In genomic region chr3:10160346-10160745, GRCh38 we compare ENCODE assay signal across 1 cellular context.
TF ChIP-seq lines count a peak whose summit lies in the region.

No MANE protein-coding gene starts in this region.

TF ChIP-seq in HEK293, 187 proteins besides CTCF, POLR2A, EP300 and RAD21 (continued from another document):
- TF ChIP-seq WT1 (tag by site-specific recombination; IDR thresholded peaks at IDR 0.05) (no peak), ZNF843 (tag by site-specific recombination; IDR thresholded peaks at IDR 0.05) (no peak), IKZF3 (tag by site-specific recombination; IDR thresholded peaks at IDR 0.05) (0 out of 2 replicates have a peak, but pooled peaks have one; percentile 28), ZNF629 (tag by site-specific recombination; IDR thresholded peaks at IDR 0.05) (peak; percentile 45; the same call in 1 of the 2 replicates), KLF8 (tag by site-specific recombination; IDR thresholded peaks at IDR 0.05) (no peak), ZNF324 (tag by site-specific recombination; IDR thresholded peaks at IDR 0.05) (no peak), ZNF830 (tag by site-specific recombination; IDR thresholded peaks at IDR 0.05; ENCODE audit: low read depth) (no peak), MEIS1 (CRISPR knock-in tag; IDR thresholded peaks at IDR 0.05; ENCODE audit: borderline replicate concordance) (no peak), ZNF776 (tag by site-specific recombination; IDR thresholded peaks at IDR 0.05; ENCODE audit: borderline replicate concordance) (no peak), ZNF366 (tag by site-specific recombination; conservative IDR thresholded peaks at IDR 0.05) (0 out of 2 replicates have a peak, but pooled peaks have one; percentile 26), ZNF645 (tag by site-specific recombination; IDR thresholded peaks at IDR 0.05) (no peak), ZSCAN4 (tag by site-specific recombination; IDR thresholded peaks at IDR 0.05) (no peak), TCF7L2 (IDR thresholded peaks at IDR 0.05; ENCODE audit: borderline replicate concordance, low read depth, low read length) (no peak), ZNF292 (tag by site-specific recombination; IDR thresholded peaks at IDR 0.05; ENCODE audit: borderline replicate concordance, low read depth) (no peak), ZNF133 (tag by site-specific recombination; IDR thresholded peaks at IDR 0.05) (no peak), KLF9 (tag by site-specific recombination; IDR thresholded peaks at IDR 0.05; ENCODE audit: low read depth) (no peak), ZNF335 (tag by site-specific recombination; conservative IDR thresholded peaks at IDR 0.05) (no peak), SP7 (tag by site-specific recombination; IDR thresholded peaks at IDR 0.05) (0 out of 2 replicates have a peak, but pooled peaks have one; percentile 39), MZF1 (tag by site-specific recombination; IDR thresholded peaks at IDR 0.05; ENCODE audit: borderline replicate concordance) (no peak), BCL11B (tag by site-specific recombination; IDR thresholded peaks at IDR 0.05; ENCODE audit: low read depth) (no peak), ZNF785 (tag by site-specific recombination; IDR thresholded peaks at IDR 0.05) (no peak), ZNF501 (tag by site-specific recombination; IDR thresholded peaks at IDR 0.05) (no peak), ZBTB1 (tag by site-specific recombination; IDR thresholded peaks at IDR 0.05) (no peak), ZNF132 (tag by site-specific recombination; IDR thresholded peaks at IDR 0.05; ENCODE audit: borderline replicate concordance) (no peak), ZNF211 (tag by site-specific recombination; IDR thresholded peaks at IDR 0.05; ENCODE audit: low read depth) (no peak), ZNF792 (tag by site-specific recombination; IDR thresholded peaks at IDR 0.05) (no peak), ZNF155 (tag by site-specific recombination; IDR thresholded peaks at IDR 0.05) (no peak), EGR2 (tag by site-specific recombination; IDR thresholded peaks at IDR 0.05; ENCODE audit: low read depth) (no peak), ZNF221 (tag by site-specific recombination; IDR thresholded peaks at IDR 0.05; ENCODE audit: borderline replicate concordance) (no peak), ZEB2 (tag by site-specific recombination; IDR thresholded peaks at IDR 0.05) (no peak), ZFP3 (tag by site-specific recombination; IDR thresholded peaks at IDR 0.05; ENCODE audit: low read depth) (no peak), ZSCAN16 (tag by site-specific recombination; IDR thresholded peaks at IDR 0.05) (no peak), HOXC10 (CRISPR knock-in tag; IDR thresholded peaks at IDR 0.05) (no peak), ZNF2 (tag by site-specific recombination; IDR thresholded peaks at IDR 0.05) (no peak), ZNF426 (tag by site-specific recombination; IDR thresholded peaks at IDR 0.05) (no peak), ZBTB7A (tag by site-specific recombination; IDR thresholded peaks at IDR 0.05; ENCODE audit: low read depth) (no peak)
- TF ChIP-seq, protein P1, sequence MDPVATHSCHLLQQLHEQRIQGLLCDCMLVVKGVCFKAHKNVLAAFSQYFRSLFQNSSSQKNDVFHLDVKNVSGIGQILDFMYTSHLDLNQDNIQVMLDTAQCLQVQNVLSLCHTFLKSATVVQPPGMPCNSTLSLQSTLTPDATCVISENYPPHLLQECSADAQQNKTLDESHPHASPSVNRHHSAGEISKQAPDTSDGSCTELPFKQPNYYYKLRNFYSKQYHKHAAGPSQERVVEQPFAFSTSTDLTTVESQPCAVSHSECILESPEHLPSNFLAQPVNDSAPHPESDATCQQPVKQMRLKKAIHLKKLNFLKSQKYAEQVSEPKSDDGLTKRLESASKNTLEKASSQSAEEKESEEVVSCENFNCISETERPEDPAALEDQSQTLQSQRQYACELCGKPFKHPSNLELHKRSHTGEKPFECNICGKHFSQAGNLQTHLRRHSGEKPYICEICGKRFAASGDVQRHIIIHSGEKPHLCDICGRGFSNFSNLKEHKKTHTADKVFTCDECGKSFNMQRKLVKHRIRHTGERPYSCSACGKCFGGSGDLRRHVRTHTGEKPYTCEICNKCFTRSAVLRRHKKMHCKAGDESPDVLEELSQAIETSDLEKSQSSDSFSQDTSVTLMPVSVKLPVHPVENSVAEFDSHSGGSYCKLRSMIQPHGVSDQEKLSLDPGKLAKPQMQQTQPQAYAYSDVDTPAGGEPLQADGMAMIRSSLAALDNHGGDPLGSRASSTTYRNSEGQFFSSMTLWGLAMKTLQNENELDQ (tag by site-specific recombination; IDR thresholded peaks at IDR 0.05; ENCODE audit: low read depth), result no peak
- TF ChIP-seq, protein P2, sequence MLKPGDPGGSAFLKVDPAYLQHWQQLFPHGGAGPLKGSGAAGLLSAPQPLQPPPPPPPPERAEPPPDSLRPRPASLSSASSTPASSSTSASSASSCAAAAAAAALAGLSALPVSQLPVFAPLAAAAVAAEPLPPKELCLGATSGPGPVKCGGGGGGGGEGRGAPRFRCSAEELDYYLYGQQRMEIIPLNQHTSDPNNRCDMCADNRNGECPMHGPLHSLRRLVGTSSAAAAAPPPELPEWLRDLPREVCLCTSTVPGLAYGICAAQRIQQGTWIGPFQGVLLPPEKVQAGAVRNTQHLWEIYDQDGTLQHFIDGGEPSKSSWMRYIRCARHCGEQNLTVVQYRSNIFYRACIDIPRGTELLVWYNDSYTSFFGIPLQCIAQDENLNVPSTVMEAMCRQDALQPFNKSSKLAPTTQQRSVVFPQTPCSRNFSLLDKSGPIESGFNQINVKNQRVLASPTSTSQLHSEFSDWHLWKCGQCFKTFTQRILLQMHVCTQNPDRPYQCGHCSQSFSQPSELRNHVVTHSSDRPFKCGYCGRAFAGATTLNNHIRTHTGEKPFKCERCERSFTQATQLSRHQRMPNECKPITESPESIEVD (tag by site-specific recombination; IDR thresholded peaks at IDR 0.05), result peak; percentile 38
- TF ChIP-seq, protein P3, sequence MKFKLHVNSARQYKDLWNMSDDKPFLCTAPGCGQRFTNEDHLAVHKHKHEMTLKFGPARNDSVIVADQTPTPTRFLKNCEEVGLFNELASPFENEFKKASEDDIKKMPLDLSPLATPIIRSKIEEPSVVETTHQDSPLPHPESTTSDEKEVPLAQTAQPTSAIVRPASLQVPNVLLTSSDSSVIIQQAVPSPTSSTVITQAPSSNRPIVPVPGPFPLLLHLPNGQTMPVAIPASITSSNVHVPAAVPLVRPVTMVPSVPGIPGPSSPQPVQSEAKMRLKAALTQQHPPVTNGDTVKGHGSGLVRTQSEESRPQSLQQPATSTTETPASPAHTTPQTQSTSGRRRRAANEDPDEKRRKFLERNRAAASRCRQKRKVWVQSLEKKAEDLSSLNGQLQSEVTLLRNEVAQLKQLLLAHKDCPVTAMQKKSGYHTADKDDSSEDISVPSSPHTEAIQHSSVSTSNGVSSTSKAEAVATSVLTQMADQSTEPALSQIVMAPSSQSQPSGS (tag by site-specific recombination; IDR thresholded peaks at IDR 0.05; ENCODE audit: low read depth), result 0 out of 2 replicates have a peak, but pooled peaks have one; percentile 30
- TF ChIP-seq, protein P4, sequence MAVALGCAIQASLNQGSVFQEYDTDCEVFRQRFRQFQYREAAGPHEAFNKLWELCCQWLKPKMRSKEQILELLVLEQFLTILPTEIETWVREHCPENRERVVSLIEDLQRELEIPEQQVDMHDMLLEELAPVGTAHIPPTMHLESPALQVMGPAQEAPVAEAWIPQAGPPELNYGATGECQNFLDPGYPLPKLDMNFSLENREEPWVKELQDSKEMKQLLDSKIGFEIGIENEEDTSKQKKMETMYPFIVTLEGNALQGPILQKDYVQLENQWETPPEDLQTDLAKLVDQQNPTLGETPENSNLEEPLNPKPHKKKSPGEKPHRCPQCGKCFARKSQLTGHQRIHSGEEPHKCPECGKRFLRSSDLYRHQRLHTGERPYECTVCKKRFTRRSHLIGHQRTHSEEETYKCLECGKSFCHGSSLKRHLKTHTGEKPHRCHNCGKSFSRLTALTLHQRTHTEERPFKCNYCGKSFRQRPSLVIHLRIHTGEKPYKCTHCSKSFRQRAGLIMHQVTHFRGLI (tag by site-specific recombination; IDR thresholded peaks at IDR 0.05), result 0 out of 2 replicates have a peak, but pooled peaks have one; percentile 6
- TF ChIP-seq, protein P5, sequence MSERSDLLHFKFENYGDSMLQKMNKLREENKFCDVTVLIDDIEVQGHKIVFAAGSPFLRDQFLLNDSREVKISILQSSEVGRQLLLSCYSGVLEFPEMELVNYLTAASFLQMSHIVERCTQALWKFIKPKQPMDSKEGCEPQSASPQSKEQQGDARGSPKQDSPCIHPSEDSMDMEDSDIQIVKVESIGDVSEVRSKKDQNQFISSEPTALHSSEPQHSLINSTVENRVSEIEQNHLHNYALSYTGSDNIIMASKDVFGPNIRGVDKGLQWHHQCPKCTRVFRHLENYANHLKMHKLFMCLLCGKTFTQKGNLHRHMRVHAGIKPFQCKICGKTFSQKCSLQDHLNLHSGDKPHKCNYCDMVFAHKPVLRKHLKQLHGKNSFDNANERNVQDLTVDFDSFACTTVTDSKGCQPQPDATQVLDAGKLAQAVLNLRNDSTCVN (tag by site-specific recombination; optimal IDR thresholded peaks at IDR 0.05), result no peak
